In the genomic region with DNA sequence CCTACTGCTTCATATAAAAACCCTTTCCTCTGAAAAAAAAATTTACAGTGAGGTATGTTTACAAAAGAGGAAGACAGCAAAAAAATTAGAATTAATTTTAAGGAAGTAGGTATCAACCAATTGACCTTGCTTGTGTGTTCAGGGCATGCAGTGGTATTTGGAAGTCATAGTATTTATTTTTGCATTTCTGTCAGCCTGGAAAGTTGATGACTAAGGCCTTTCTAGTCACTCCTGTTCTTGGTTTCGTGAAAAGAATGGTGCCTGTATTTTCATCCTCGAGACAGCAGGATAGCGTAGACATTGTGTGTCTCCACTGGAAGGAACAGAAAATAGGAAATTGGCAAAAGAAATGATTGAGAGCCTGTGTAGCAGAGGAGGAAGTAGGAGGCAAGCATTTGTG, we compare ENCODE assay signal across 13 cellular contexts. TPM values are rescaled to one million over a fixed set of nuclear protein-coding genes. Genes with fewer than 3 reads are reported as not detected.
A peak's percentile ranks its signal among the peaks of the same experiment; 100 is the strongest.
DNase-seq lines count a peak whose midpoint lies in the region; ATAC-seq and TF ChIP-seq lines count a peak whose summit lies in the region.
"Had no signal": no experiment of that assay in that cellular context is flagged by ENCODE, and none has a peak within 500 bp of the region (broad histone marks: within the 10 kb centered on the region; RNA-seq: fewer than 3 reads in every experiment).

No MANE protein-coding gene starts in this region.

- H3K4me3 Mint-ChIP-seq in activated T-helper 2 cell treated with anti-CD3 and anti-CD28 coated beads, Interferon-gamma antibody, Interleukin-2, Interleukin-4, amounts not matched to agents 10 μg/mL and 5 μg/mL and 100 μg/mL, durations not matched to agents 14 hours and 24 hours and 36 hours (ENCODE audit: low read depth), result no peak overlapping the region
- H3K4me3 Mint-ChIP-seq in osteocyte (ENCODE audit: unreplicated experiment), result no peak overlapping the region
- H3K4me3 Mint-ChIP-seq in activated CD4-positive, alpha-beta memory T cell treated with anti-CD3 and anti-CD28 coated beads for 36 hours, result no peak overlapping the region
- H3K4me3 Mint-ChIP-seq: immature natural killer cell had no signal

- peaks cover 6% of the 10 kb centered on the region for H3K36me3 Mint-ChIP-seq in activated T-helper 2 cell treated with anti-CD3 and anti-CD28 coated beads, Interferon-gamma antibody, Interleukin-2, Interleukin-4, amounts not matched to agents 10 μg/mL and 5 μg/mL and 100 μg/mL, durations not matched to agents 14 hours and 24 hours and 36 hours (ENCODE audit: low read depth)
- H3K36me3 Mint-ChIP-seq in osteocyte (ENCODE audit: unreplicated experiment), result peaks cover under 1% of the 10 kb centered on the region
- H3K36me3 Mint-ChIP-seq in activated CD4-positive, alpha-beta memory T cell treated with anti-CD3 and anti-CD28 coated beads for 36 hours, result peaks cover 4% of the 10 kb centered on the region
- H3K36me3 Mint-ChIP-seq: immature natural killer cell had no signal

- no peak for DNase-seq in activated T-helper 2 cell treated with anti-CD3 and anti-CD28 coated beads, Interferon-gamma antibody, Interleukin-2, Interleukin-4, amounts not matched to agents 10 μg/mL and 5 μg/mL and 100 μg/mL, durations not matched to agents 14 hours and 24 hours and 36 hours (ENCODE audit: low spot score)
- DNase-seq in osteocyte (ENCODE audit: extremely low spot score, unreplicated experiment), result no peak
- no peak for DNase-seq in DMS153 treated with DMSO at 0.1 percent for 48 hours (lab: John Stamatoyannopoulos, UW; ENCODE audit: unreplicated experiment)
- DNase-seq in MM.1S, result no peak
- DNase-seq in SHP77 treated with DMSO at 0.1 percent for 48 hours (lab: John Stamatoyannopoulos, UW), result no peak
- DNase-seq in activated CD4-positive, alpha-beta memory T cell treated with anti-CD3 and anti-CD28 coated beads for 36 hours, result no peak
- DNase-seq: erythroblast, immature natural killer cell, NCI-H2171, upper lobe of left lung had no signal

- TF ChIP-seq CTCF in osteocyte (IDR thresholded peaks at IDR 0.05) (no peak), MM.1S (IDR thresholded peaks at IDR 0.05; ENCODE audit: low read length) (no peak)

- H3K27me3 Mint-ChIP-seq in activated T-helper 2 cell treated with anti-CD3 and anti-CD28 coated beads, Interferon-gamma antibody, Interleukin-2, Interleukin-4, amounts not matched to agents 10 μg/mL and 5 μg/mL and 100 μg/mL, durations not matched to agents 14 hours and 24 hours and 36 hours (ENCODE audit: low read depth), result no peaks in the 10 kb centered on the region
- no peaks in the 10 kb centered on the region for H3K27me3 Mint-ChIP-seq in osteocyte (ENCODE audit: unreplicated experiment)
- H3K27me3 Mint-ChIP-seq in activated CD4-positive, alpha-beta memory T cell treated with anti-CD3 and anti-CD28 coated beads for 36 hours, result no peaks in the 10 kb centered on the region

- no peaks in the 10 kb centered on the region for H4K20me1 ChIP-seq in MM.1S (ENCODE audit: insufficient read depth, low read length)

- peaks cover 13% of the 10 kb centered on the region for H3K4me1 Mint-ChIP-seq in activated T-helper 2 cell treated with anti-CD3 and anti-CD28 coated beads, Interferon-gamma antibody, Interleukin-2, Interleukin-4, amounts not matched to agents 10 μg/mL and 5 μg/mL and 100 μg/mL, durations not matched to agents 14 hours and 24 hours and 36 hours (ENCODE audit: low read depth)
- H3K4me1 Mint-ChIP-seq in osteocyte (ENCODE audit: unreplicated experiment), result peaks cover 18% of the 10 kb centered on the region
- H3K4me1 Mint-ChIP-seq in activated CD4-positive, alpha-beta memory T cell treated with anti-CD3 and anti-CD28 coated beads for 36 hours (ENCODE audit: low read depth), result peaks cover 55% of the 10 kb centered on the region

- no peaks in the 10 kb centered on the region for H3F3A ChIP-seq in MM.1S (ENCODE audit: insufficient read depth, low read length)

- H3K9me3 ChIP-seq in MM.1S (replicated peaks; ENCODE audit: insufficient read depth, low read length), result no peaks in the 10 kb centered on the region
- H3K9me3 ChIP-seq: upper lobe of left lung had no signal

- H3K4me2 ChIP-seq in MM.1S (ENCODE audit: low read depth, low read length), result no peak overlapping the region

- no peaks in the 10 kb centered on the region for H3K36me3 ChIP-seq in MM.1S (replicated peaks; ENCODE audit: insufficient read depth, low read length)
- H3K36me3 ChIP-seq: upper lobe of left lung had no signal

- H3K27me3 ChIP-seq in MM.1S (replicated peaks; ENCODE audit: insufficient read depth, low read length), result no peaks in the 10 kb centered on the region
- H3K27me3 ChIP-seq: upper lobe of left lung had no signal

- intact Hi-C loops in activated T-helper 2 cell treated with anti-CD3 and anti-CD28 coated beads, Interferon-gamma antibody, Interleukin-2, Interleukin-4, amounts not matched to agents 10 μg/mL and 5 μg/mL and 100 μg/mL, durations not matched to agents 14 hours and 24 hours and 36 hours (cut with micrococcal nuclease), result no loop called here
- intact Hi-C loops in activated CD4-positive, alpha-beta memory T cell treated with anti-CD3 and anti-CD28 coated beads for 36 hours (cut with micrococcal nuclease), result no loop called here

- H3K9me3 Mint-ChIP-seq in activated T-helper 2 cell treated with anti-CD3 and anti-CD28 coated beads, Interferon-gamma antibody, Interleukin-2, Interleukin-4, amounts not matched to agents 10 μg/mL and 5 μg/mL and 100 μg/mL, durations not matched to agents 14 hours and 24 hours and 36 hours, result no peaks in the 10 kb centered on the region
- no peaks in the 10 kb centered on the region for H3K9me3 Mint-ChIP-seq in osteocyte (ENCODE audit: unreplicated experiment)
- H3K9me3 Mint-ChIP-seq in activated CD4-positive, alpha-beta memory T cell treated with anti-CD3 and anti-CD28 coated beads for 36 hours, result no peaks in the 10 kb centered on the region
- H3K9me3 Mint-ChIP-seq: immature natural killer cell had no signal

- POLR2A ChIA-PET in activated CD4-positive, alpha-beta memory T cell treated with anti-CD3 and anti-CD28 coated beads for 36 hours (lab: Charles Lee), result no interaction called here

- no peaks in the 10 kb centered on the region for H3K4me1 ChIP-seq in MM.1S (ENCODE audit: low read length)

- H3K9ac ChIP-seq in MM.1S (ENCODE audit: low read length), result no peak overlapping the region

- no peaks in the 10 kb centered on the region for H3K9me2 ChIP-seq in MM.1S (replicated peaks; ENCODE audit: insufficient read depth, low read length)

- H3K27ac ChIP-seq in MM.1S (ENCODE audit: low read length), result no peak overlapping the region
- H3K27ac ChIP-seq: SK-N-MC, upper lobe of left lung had no signal

- H2AFZ ChIP-seq in MM.1S (ENCODE audit: low read length), result no peak overlapping the region

- peak; percentile 30 for ATAC-seq in GM19328 (IDR thresholded peaks at IDR 0.05; ENCODE audit: unreplicated experiment)
- peak; percentile 36 for ATAC-seq in HG03354 (IDR thresholded peaks at IDR 0.05; ENCODE audit: poor library complexity, severe bottlenecking, unreplicated experiment)

- no peak overlapping the region for H3K4me3 ChIP-seq in MM.1S (ENCODE audit: low read length)
- H3K4me3 ChIP-seq: SK-N-MC, upper lobe of left lung had no signal

- H3K27ac Mint-ChIP-seq in activated T-helper 2 cell treated with anti-CD3 and anti-CD28 coated beads, Interferon-gamma antibody, Interleukin-2, Interleukin-4, amounts not matched to agents 10 μg/mL and 5 μg/mL and 100 μg/mL, durations not matched to agents 14 hours and 24 hours and 36 hours, result peak overlapping the region; percentile 38
- H3K27ac Mint-ChIP-seq in osteocyte (ENCODE audit: unreplicated experiment), result peak overlapping the region; percentile 37
- no peak overlapping the region for H3K27ac Mint-ChIP-seq in activated CD4-positive, alpha-beta memory T cell treated with anti-CD3 and anti-CD28 coated beads for 36 hours

- no peaks in the 10 kb centered on the region for H3K79me2 ChIP-seq in MM.1S (ENCODE audit: low read length)

- CTCF ChIA-PET in activated CD4-positive, alpha-beta memory T cell treated with anti-CD3 and anti-CD28 coated beads for 36 hours (lab: Charles Lee), result no interaction called here

RNA-seq across cellular contexts. Expression of gene SLC16A7, which starts 24.5 kb away (rescaled TPM):
- total RNA-seq in activated T-helper 2 cell treated with anti-CD3 and anti-CD28 coated beads, Interferon-gamma antibody, Interleukin-2, Interleukin-4, amounts not matched to agents 10 μg/mL and 5 μg/mL and 100 μg/mL, durations not matched to agents 14 hours and 24 hours and 36 hours, result 29.1 and 33.6 TPM in 2 replicates
- 30.4 and 32.6 TPM in 2 replicates for total RNA-seq in osteocyte
- 10 to 100 TPM; 35.8 to 36.6 TPM for total RNA-seq in activated CD4-positive, alpha-beta memory T cell treated with anti-CD3 and anti-CD28 coated beads for 36 hours
